21 cellular contexts compared by ENCODE assay signal in genomic region chrX:14357314-14357713, GRCh38.
"Had no signal": no experiment of that assay in that cellular context is flagged by ENCODE, and none has a peak within 500 bp of the region (broad histone marks: within the 10 kb centered on the region; RNA-seq: fewer than 3 reads in every experiment).

No MANE protein-coding gene starts in this region.

- H3K27me3 Mint-ChIP-seq: activated CD4-positive, alpha-beta T cell treated with anti-CD3 and anti-CD28 coated beads, Interleukin-2, amount 10 ng/mL, durations not matched to agents 7 days and 5 days; activated CD8-positive, alpha-beta memory T cell treated with anti-CD3 and anti-CD28 coated beads, Interleukin-2, amount 10 ng/mL, durations not matched to agents 7 days and 5 days; activated CD8-positive, alpha-beta T cell treated with anti-CD3 and anti-CD28 coated beads for 36 hours; activated naive CD4-positive, alpha-beta T cell treated with anti-CD3 and anti-CD28 coated beads, Interleukin-2, amount 50 U/mL, for 24 hours; dendritic cell treated with granulocyte-macrophage colony-stimulating factor and Interleukin-4, amounts not matched to agents 40 ng/mL and 50 ng/mL, for 4 days; naive B cell had no signal

- H3K27ac Mint-ChIP-seq: activated CD4-positive, alpha-beta T cell treated with anti-CD3 and anti-CD28 coated beads, Interleukin-2, amount 10 ng/mL, durations not matched to agents 7 days and 5 days; activated CD8-positive, alpha-beta memory T cell treated with anti-CD3 and anti-CD28 coated beads, Interleukin-2, amount 10 ng/mL, durations not matched to agents 7 days and 5 days; activated CD8-positive, alpha-beta T cell treated with anti-CD3 and anti-CD28 coated beads for 36 hours; activated naive CD4-positive, alpha-beta T cell treated with anti-CD3 and anti-CD28 coated beads, Interleukin-2, amount 50 U/mL, for 24 hours; dendritic cell treated with granulocyte-macrophage colony-stimulating factor and Interleukin-4, amounts not matched to agents 40 ng/mL and 50 ng/mL, for 4 days; naive B cell; neural progenitor cell had no signal

- ATAC-seq: activated CD8-positive, alpha-beta memory T cell treated with anti-CD3 and anti-CD28 coated beads, Interleukin-2, amount 10 ng/mL, durations not matched to agents 7 days and 5 days; activated CD8-positive, alpha-beta T cell treated with anti-CD3 and anti-CD28 coated beads for 36 hours; body of pancreas; heart left ventricle; left colon had no signal

- H3K4me2 ChIP-seq: neural progenitor cell had no signal

- DNase-seq: activated CD4-positive, alpha-beta T cell treated with anti-CD3 and anti-CD28 coated beads, Interleukin-2, amount 10 ng/mL, durations not matched to agents 7 days and 5 days; activated CD4-positive, CD25-positive, alpha-beta regulatory T cell treated with anti-CD3 and anti-CD28 coated beads, Interleukin-2, amount 50 U/mL, for 72 hours; activated CD8-positive, alpha-beta memory T cell treated with anti-CD3 and anti-CD28 coated beads, Interleukin-2, amount 10 ng/mL, durations not matched to agents 7 days and 5 days; activated CD8-positive, alpha-beta T cell treated with anti-CD3 and anti-CD28 coated beads for 36 hours; activated gamma-delta T cell; activated T-cell treated with anti-CD3 and anti-CD28 coated beads for 4 hours; anterior cingulate cortex; body of pancreas; effector CD8-positive, alpha-beta T cell; heart left ventricle; left colon; mesenchymal stem cell; naive B cell; stimulated activated CD4-positive, alpha-beta T cell treated with anti-CD3 and anti-CD28 coated beads, Interleukin-4, amount 100 ng/mL, for 24 hours; stimulated activated naive CD4-positive, alpha-beta T cell treated with Interleukin-2 at 50 U/mL for 16 hours; upper lobe of left lung had no signal

- H3K27ac ChIP-seq: body of pancreas, esophagus muscularis mucosa, heart left ventricle, neural progenitor cell, upper lobe of left lung, VCaP had no signal

- H3K9me3 ChIP-seq: body of pancreas, esophagus muscularis mucosa, heart left ventricle, upper lobe of left lung had no signal

- H3K27me3 ChIP-seq: body of pancreas, esophagus muscularis mucosa, heart left ventricle, neural progenitor cell, upper lobe of left lung had no signal

- H3K4me1 Mint-ChIP-seq: activated CD4-positive, alpha-beta T cell treated with anti-CD3 and anti-CD28 coated beads, Interleukin-2, amount 10 ng/mL, durations not matched to agents 7 days and 5 days; activated CD8-positive, alpha-beta memory T cell treated with anti-CD3 and anti-CD28 coated beads, Interleukin-2, amount 10 ng/mL, durations not matched to agents 7 days and 5 days; activated naive CD4-positive, alpha-beta T cell treated with anti-CD3 and anti-CD28 coated beads, Interleukin-2, amount 50 U/mL, for 24 hours; naive B cell had no signal

- H3K4me3 Mint-ChIP-seq: activated CD4-positive, alpha-beta T cell treated with anti-CD3 and anti-CD28 coated beads, Interleukin-2, amount 10 ng/mL, durations not matched to agents 7 days and 5 days; activated CD8-positive, alpha-beta memory T cell treated with anti-CD3 and anti-CD28 coated beads, Interleukin-2, amount 10 ng/mL, durations not matched to agents 7 days and 5 days; activated CD8-positive, alpha-beta T cell treated with anti-CD3 and anti-CD28 coated beads for 36 hours; activated naive CD4-positive, alpha-beta T cell treated with anti-CD3 and anti-CD28 coated beads, Interleukin-2, amount 50 U/mL, for 24 hours; dendritic cell treated with granulocyte-macrophage colony-stimulating factor and Interleukin-4, amounts not matched to agents 40 ng/mL and 50 ng/mL, for 4 days; naive B cell; neural progenitor cell had no signal

- H3K9ac ChIP-seq: neural progenitor cell had no signal

- H3K36me3 ChIP-seq: esophagus muscularis mucosa, heart left ventricle, neural progenitor cell, upper lobe of left lung had no signal

- H3K4me3 ChIP-seq: body of pancreas, esophagus muscularis mucosa, heart left ventricle, neural progenitor cell, upper lobe of left lung had no signal

- H3K36me3 Mint-ChIP-seq: activated CD8-positive, alpha-beta memory T cell treated with anti-CD3 and anti-CD28 coated beads, Interleukin-2, amount 10 ng/mL, durations not matched to agents 7 days and 5 days; activated naive CD4-positive, alpha-beta T cell treated with anti-CD3 and anti-CD28 coated beads, Interleukin-2, amount 50 U/mL, for 24 hours; naive B cell; neural progenitor cell had no signal

- H3K4me1 ChIP-seq: body of pancreas, esophagus muscularis mucosa, heart left ventricle, upper lobe of left lung had no signal

- H2AFZ ChIP-seq: neural progenitor cell had no signal

- H3K9me3 Mint-ChIP-seq: activated CD4-positive, alpha-beta T cell treated with anti-CD3 and anti-CD28 coated beads, Interleukin-2, amount 10 ng/mL, durations not matched to agents 7 days and 5 days; activated naive CD4-positive, alpha-beta T cell treated with anti-CD3 and anti-CD28 coated beads, Interleukin-2, amount 50 U/mL, for 24 hours; dendritic cell treated with granulocyte-macrophage colony-stimulating factor and Interleukin-4, amounts not matched to agents 40 ng/mL and 50 ng/mL, for 4 days had no signal
